Comparison of ENCODE assay signal across 1 cellular context in the genomic region with DNA sequence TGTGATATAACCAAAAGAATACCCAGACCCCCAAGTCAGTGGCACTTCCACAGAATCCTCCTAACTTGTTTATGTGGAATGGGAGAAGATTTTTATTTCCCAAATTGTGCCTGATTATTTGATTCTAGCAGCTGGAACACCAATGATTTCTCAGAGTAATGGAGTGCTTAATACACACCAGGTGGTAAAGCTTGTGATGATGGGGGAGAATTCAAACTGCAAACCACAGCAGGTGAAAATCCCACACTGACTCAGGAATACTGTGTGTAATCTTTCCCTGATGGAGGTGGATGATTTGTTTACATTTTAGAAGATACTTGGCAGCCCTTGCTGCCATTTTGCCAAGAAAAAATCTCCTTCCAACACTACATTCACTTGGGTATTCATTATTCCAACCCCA.
TF ChIP-seq lines count a peak whose summit lies in the region.

No MANE protein-coding gene starts in this region.

TF ChIP-seq in GM23338, 12 proteins besides CTCF, POLR2A, EP300 and RAD21 (continued from another document):
- TF ChIP-seq, protein P1, sequence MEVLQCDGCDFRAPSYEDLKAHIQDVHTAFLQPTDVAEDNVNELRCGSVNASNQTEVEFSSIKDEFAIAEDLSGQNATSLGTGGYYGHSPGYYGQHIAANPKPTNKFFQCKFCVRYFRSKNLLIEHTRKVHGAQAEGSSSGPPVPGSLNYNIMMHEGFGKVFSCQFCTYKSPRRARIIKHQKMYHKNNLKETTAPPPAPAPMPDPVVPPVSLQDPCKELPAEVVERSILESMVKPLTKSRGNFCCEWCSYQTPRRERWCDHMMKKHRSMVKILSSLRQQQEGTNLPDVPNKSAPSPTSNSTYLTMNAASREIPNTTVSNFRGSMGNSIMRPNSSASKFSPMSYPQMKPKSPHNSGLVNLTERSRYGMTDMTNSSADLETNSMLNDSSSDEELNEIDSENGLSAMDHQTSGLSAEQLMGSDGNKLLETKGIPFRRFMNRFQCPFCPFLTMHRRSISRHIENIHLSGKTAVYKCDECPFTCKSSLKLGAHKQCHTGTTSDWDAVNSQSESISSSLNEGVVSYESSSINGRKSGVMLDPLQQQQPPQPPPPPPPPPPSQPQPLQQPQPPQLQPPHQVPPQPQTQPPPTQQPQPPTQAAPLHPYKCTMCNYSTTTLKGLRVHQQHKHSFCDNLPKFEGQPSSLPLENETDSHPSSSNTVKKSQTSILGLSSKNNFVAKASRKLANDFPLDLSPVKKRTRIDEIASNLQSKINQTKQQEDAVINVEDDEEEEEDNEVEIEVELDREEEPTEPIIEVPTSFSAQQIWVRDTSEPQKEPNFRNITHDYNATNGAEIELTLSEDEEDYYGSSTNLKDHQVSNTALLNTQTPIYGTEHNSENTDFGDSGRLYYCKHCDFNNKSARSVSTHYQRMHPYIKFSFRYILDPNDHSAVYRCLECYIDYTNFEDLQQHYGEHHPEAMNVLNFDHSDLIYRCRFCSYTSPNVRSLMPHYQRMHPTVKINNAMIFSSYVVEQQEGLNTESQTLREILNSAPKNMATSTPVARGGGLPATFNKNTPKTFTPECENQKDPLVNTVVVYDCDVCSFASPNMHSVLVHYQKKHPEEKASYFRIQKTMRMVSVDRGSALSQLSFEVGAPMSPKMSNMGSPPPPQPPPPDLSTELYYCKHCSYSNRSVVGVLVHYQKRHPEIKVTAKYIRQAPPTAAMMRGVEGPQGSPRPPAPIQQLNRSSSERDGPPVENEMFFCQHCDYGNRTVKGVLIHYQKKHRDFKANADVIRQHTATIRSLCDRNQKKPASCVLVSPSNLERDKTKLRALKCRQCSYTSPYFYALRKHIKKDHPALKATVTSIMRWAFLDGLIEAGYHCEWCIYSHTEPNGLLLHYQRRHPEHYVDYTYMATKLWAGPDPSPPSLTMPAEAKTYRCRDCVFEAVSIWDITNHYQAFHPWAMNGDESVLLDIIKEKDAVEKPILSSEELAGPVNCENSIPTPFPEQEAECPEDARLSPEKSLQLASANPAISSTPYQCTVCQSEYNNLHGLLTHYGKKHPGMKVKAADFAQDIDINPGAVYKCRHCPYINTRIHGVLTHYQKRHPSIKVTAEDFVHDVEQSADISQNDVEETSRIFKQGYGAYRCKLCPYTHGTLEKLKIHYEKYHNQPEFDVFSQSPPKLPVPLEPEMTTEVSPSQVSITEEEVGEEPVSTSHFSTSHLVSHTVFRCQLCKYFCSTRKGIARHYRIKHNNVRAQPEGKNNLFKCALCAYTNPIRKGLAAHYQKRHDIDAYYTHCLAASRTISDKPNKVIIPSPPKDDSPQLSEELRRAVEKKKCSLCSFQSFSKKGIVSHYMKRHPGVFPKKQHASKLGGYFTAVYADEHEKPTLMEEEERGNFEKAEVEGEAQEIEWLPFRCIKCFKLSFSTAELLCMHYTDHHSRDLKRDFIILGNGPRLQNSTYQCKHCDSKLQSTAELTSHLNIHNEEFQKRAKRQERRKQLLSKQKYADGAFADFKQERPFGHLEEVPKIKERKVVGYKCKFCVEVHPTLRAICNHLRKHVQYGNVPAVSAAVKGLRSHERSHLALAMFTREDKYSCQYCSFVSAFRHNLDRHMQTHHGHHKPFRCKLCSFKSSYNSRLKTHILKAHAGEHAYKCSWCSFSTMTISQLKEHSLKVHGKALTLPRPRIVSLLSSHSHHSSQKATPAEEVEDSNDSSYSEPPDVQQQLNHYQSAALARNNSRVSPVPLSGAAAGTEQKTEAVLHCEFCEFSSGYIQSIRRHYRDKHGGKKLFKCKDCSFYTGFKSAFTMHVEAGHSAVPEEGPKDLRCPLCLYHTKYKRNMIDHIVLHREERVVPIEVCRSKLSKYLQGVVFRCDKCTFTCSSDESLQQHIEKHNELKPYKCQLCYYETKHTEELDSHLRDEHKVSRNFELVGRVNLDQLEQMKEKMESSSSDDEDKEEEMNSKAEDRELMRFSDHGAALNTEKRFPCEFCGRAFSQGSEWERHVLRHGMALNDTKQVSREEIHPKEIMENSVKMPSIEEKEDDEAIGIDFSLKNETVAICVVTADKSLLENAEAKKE (CRISPR knock-in tag; IDR thresholded peaks at IDR 0.05), result no peak
- TF ChIP-seq STAT1 (IDR thresholded peaks at IDR 0.05; ENCODE audit: unreplicated experiment) (no peak), NANOG (IDR thresholded peaks at IDR 0.05; ENCODE audit: borderline replicate concordance) (no peak)
- TF ChIP-seq, protein P2, sequence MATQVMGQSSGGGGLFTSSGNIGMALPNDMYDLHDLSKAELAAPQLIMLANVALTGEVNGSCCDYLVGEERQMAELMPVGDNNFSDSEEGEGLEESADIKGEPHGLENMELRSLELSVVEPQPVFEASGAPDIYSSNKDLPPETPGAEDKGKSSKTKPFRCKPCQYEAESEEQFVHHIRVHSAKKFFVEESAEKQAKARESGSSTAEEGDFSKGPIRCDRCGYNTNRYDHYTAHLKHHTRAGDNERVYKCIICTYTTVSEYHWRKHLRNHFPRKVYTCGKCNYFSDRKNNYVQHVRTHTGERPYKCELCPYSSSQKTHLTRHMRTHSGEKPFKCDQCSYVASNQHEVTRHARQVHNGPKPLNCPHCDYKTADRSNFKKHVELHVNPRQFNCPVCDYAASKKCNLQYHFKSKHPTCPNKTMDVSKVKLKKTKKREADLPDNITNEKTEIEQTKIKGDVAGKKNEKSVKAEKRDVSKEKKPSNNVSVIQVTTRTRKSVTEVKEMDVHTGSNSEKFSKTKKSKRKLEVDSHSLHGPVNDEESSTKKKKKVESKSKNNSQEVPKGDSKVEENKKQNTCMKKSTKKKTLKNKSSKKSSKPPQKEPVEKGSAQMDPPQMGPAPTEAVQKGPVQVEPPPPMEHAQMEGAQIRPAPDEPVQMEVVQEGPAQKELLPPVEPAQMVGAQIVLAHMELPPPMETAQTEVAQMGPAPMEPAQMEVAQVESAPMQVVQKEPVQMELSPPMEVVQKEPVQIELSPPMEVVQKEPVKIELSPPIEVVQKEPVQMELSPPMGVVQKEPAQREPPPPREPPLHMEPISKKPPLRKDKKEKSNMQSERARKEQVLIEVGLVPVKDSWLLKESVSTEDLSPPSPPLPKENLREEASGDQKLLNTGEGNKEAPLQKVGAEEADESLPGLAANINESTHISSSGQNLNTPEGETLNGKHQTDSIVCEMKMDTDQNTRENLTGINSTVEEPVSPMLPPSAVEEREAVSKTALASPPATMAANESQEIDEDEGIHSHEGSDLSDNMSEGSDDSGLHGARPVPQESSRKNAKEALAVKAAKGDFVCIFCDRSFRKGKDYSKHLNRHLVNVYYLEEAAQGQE (IDR thresholded peaks at IDR 0.05; ENCODE audit: unreplicated experiment), result no peak
